ENCODE assay signal across 8 cellular contexts in the genomic region with DNA sequence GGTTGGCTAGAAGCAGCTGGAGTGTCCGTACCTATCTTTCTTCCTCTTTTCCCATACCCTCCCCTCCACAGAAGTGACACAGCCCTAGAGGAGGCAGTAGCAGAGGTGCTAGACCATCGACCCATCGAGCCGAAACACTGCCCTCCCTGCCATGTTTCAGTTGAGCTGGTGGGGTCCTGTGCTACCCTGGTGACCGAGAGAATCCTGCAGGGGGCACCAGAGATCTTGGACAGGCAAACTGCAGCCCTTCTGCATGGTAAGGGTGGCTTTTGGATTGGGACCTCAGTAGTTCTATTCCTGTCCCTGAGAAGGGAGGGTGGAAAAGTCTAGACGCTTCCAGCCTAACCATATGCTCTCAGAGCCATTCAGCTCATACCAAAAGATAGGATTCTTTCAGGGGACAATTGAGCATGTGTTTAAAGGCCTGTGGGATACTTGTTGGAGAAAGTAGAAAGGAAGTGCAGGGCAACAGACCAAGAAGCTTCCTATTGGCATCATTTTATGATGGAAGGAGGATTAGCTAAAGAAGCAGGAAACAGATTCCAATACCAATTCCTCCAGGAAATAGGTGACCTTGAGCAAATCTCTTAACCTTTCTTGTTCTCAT. TPM values are rescaled to one million over a fixed set of nuclear protein-coding genes. Genes with fewer than 3 reads are reported as not detected.
DNase-seq lines count a peak whose midpoint lies in the region; ATAC-seq and TF ChIP-seq lines count a peak whose summit lies in the region.

No MANE protein-coding gene starts in this region.

- H3K27me3 ChIP-seq in Caco-2 (replicated peaks; ENCODE audit: control insufficient read depth, insufficient read depth, low read length) (no peaks in the 10 kb centered on the region), fibroblast of lung (ENCODE audit: control insufficient read depth, insufficient read depth, low read length) (no peaks in the 10 kb centered on the region)

- peaks cover 3% of the 10 kb centered on the region; the same call in 1 of the 2 replicates for H3K36me3 ChIP-seq in Caco-2 (ENCODE audit: control insufficient read depth, insufficient read depth, low read length)
- peaks cover 3% of the 10 kb centered on the region for H3K36me3 ChIP-seq in fibroblast of lung (ENCODE audit: control insufficient read depth, insufficient read depth, low read length)

- TF ChIP-seq CTCF in Caco-2 (IDR thresholded peaks at IDR 0.05; ENCODE audit: insufficient read depth in 1 of 2, low read depth in 1 of 2, low read length in 1 of 2, severe bottlenecking in 1 of 2, unreplicated experiment in 1 of 2) (peak; percentile 52 to 81), fibroblast of lung (conservative IDR thresholded peaks at IDR 0.05 in 1 of 2, IDR thresholded peaks at IDR 0.05 in 1 of 2; ENCODE audit: low read depth in 1 of 2, low read length in 2 of 2) (peak; percentile 79 to 80), nephron (IDR thresholded peaks at IDR 0.05; ENCODE audit: unreplicated experiment in 3 of 3) (peak; percentile 46 to 64 (median 53))

- no peaks in the 10 kb centered on the region for H3K4me1 Mint-ChIP-seq in Caco-2 (ENCODE audit: low read depth, unreplicated experiment)
- H3K4me1 Mint-ChIP-seq in activated T-cell treated with anti-CD3 and anti-CD28 coated beads, Interleukin-2, amount 50 U/mL, for 24 hours (ENCODE audit: low read depth) = peaks cover 6% of the 10 kb centered on the region
- H3K4me1 Mint-ChIP-seq in nephron = peaks cover 14% of the 10 kb centered on the region

- BruUV-seq in Caco-2 (replicated peaks; lab: Mats Ljungman, UMichigan) = no TSS peak

- intact Hi-C loops in Caco-2 (cut with micrococcal nuclease; ENCODE audit: unreplicated experiment) = loop anchor here (2.0 to 5.0 kb wide), 3 partner anchors 34 to 133 kb away; a partner anchor contains a TSS

- H3K4me3 ChIP-seq in Caco-2 (ENCODE audit: low read depth, low read length) = no peak overlapping the region
- H3K4me3 ChIP-seq in fibroblast of lung (replicated peaks in 1 of 4; ENCODE audit: control extremely low read depth in 1 of 4, insufficient read depth in 1 of 4, low read depth in 3 of 4, low read length in 4 of 4) = no peak overlapping the region

- no peaks in the 10 kb centered on the region for H4K20me1 ChIP-seq in fibroblast of lung (ENCODE audit: control insufficient read depth, extremely low read depth, insufficient read depth, low read length)

- H3K4me1 ChIP-seq in Caco-2 (no peaks in the 10 kb centered on the region), fibroblast of lung (ENCODE audit: control insufficient read depth, extremely low read depth, insufficient read depth, low read length) (no peaks in the 10 kb centered on the region)

- CTCF ChIA-PET in Caco-2 (lab: Charles Lee) = interaction anchor here (0.6 to 1.6 kb wide), 5 partner anchors 23 to 107 kb away, joined by 3 to 11 read pairs (median 5); a partner anchor contains a TSS

- H3K27ac ChIP-seq in fibroblast of lung (ENCODE audit: insufficient read depth, low read length) = no peak overlapping the region

- H3K4me3 Mint-ChIP-seq in Caco-2 (ENCODE audit: unreplicated experiment) (no peak overlapping the region), nephron (no peak overlapping the region)
- H3K4me3 Mint-ChIP-seq in activated T-cell treated with anti-CD3 and anti-CD28 coated beads, Interleukin-2, amount 50 U/mL, for 24 hours = no peak overlapping the region

- DNase-seq in Caco-2 (peak; percentile 73 to 84), HT1080 (ENCODE audit: low read depth) (peak; percentile 61), OCI-M1 (lab: John Stamatoyannopoulos, UW) (peak; percentile 86), fibroblast of lung (ENCODE audit: low read depth in 2 of 2) (peak; percentile 51 to 69)
- DNase-seq in activated T-cell treated with anti-CD3 and anti-CD28 coated beads, Interleukin-2, amount 50 U/mL, for 24 hours = peak; percentile 83
- peak; percentile 68 for DNase-seq in stimulated activated naive CD4-positive, alpha-beta T cell treated with Interleukin-2 at 50 U/mL for 16 hours (lab: John Stamatoyannopoulos, UW)

- no peaks in the 10 kb centered on the region for H3K79me2 ChIP-seq in fibroblast of lung (ENCODE audit: control insufficient read depth, insufficient read depth, low read length)

- POLR2A ChIA-PET in Caco-2 (lab: Charles Lee) = no interaction called here

- H3K27ac Mint-ChIP-seq in Caco-2 (ENCODE audit: unreplicated experiment) (no peak overlapping the region), nephron (peak overlapping the region; percentile 67 to 84 (median 74))
- H3K27ac Mint-ChIP-seq in activated T-cell treated with anti-CD3 and anti-CD28 coated beads, Interleukin-2, amount 50 U/mL, for 24 hours = peak overlapping the region; percentile 67

- H3K36me3 Mint-ChIP-seq in Caco-2 (ENCODE audit: insufficient read depth, unreplicated experiment) = peaks cover 31% of the 10 kb centered on the region
- peaks cover 51% of the 10 kb centered on the region for H3K36me3 Mint-ChIP-seq in activated T-cell treated with anti-CD3 and anti-CD28 coated beads, Interleukin-2, amount 50 U/mL, for 24 hours (ENCODE audit: low read depth)
- peaks cover 44% of the 10 kb centered on the region for H3K36me3 Mint-ChIP-seq in nephron (ENCODE audit: low read depth)

- H3K9ac ChIP-seq in fibroblast of lung (ENCODE audit: insufficient read depth, low read length) = no peak overlapping the region

- H3K4me2 ChIP-seq in fibroblast of lung (ENCODE audit: extremely low read depth, insufficient read depth, low read length) = no peak overlapping the region

- H3K9me3 Mint-ChIP-seq in Caco-2 (ENCODE audit: unreplicated experiment) (no peaks in the 10 kb centered on the region), nephron (no peaks in the 10 kb centered on the region)
- H3K9me3 Mint-ChIP-seq in activated T-cell treated with anti-CD3 and anti-CD28 coated beads, Interleukin-2, amount 50 U/mL, for 24 hours = no peaks in the 10 kb centered on the region

- ATAC-seq in HG03439 (IDR thresholded peaks at IDR 0.05; ENCODE audit: unreplicated experiment) = no peak

- no peak overlapping the region for H2AFZ ChIP-seq in fibroblast of lung (ENCODE audit: low read length)

- H3K27me3 Mint-ChIP-seq in Caco-2 (ENCODE audit: insufficient read depth, unreplicated experiment) = no peaks in the 10 kb centered on the region
- no peaks in the 10 kb centered on the region for H3K27me3 Mint-ChIP-seq in activated T-cell treated with anti-CD3 and anti-CD28 coated beads, Interleukin-2, amount 50 U/mL, for 24 hours
- no peaks in the 10 kb centered on the region for H3K27me3 Mint-ChIP-seq in nephron (ENCODE audit: low read depth)

- H3K9me3 ChIP-seq in Caco-2 = no peaks in the 10 kb centered on the region
- H3K9me3 ChIP-seq in fibroblast of lung (ENCODE audit: control insufficient read depth, insufficient read depth, low read depth, low read length) = no peaks in the 10 kb centered on the region

RNA-seq across cellular contexts. Expression of a gene that starts 11.7 kb away (rescaled TPM):
- total RNA-seq in Caco-2 (2022) = 1.9 and 2.3 TPM in 2 replicates
- total RNA-seq in HT1080 (2014; rRNA removed; shearing (Covaris generic)) = 0.10 TPM in 1 of 2 replicates, not detected in the other
- 0.08 and 0.19 TPM in 2 replicates for polyA plus RNA-seq in HT1080 (2015; cell fraction: cytosol; rRNA removed)
- 0.42 and 0.68 TPM in 2 replicates for polyA plus RNA-seq in HT1080 (2015; cell fraction: nucleus; rRNA removed)
- total RNA-seq in fibroblast of lung = under 0.01 and 0.33 TPM in 2 replicates
- 0.07 and 0.10 TPM in 2 replicates for polyA plus RNA-seq in fibroblast of lung
- polyA plus RNA-seq in fibroblast of lung (2012) = 0.17 TPM in 1 of 2 replicates, not detected in the other
- not detected in 2 replicates for polyA minus RNA-seq in fibroblast of lung (ENCODE audit: low replicate concordance)

RNA-seq across cellular contexts. Expression of a gene that starts 16.4 kb away (rescaled TPM):
- total RNA-seq in Caco-2 (2022) = 24.2 and 24.3 TPM in 2 replicates
- total RNA-seq in HT1080 (2014; rRNA removed; shearing (Covaris generic)) = 6.1 and 11.9 TPM in 2 replicates
- polyA plus RNA-seq in HT1080 (2015; cell fraction: cytosol; rRNA removed) = 11.1 and 12.1 TPM in 2 replicates
- polyA plus RNA-seq in HT1080 (2015; cell fraction: nucleus; rRNA removed) = 11.5 and 13.6 TPM in 2 replicates
- 6.3 and 7.2 TPM in 2 replicates for total RNA-seq in fibroblast of lung
- polyA plus RNA-seq in fibroblast of lung = 11.8 and 16.6 TPM in 2 replicates
- polyA plus RNA-seq in fibroblast of lung (2012) = 5.9 and 8.2 TPM in 2 replicates
- 9.5 and 11.0 TPM in 2 replicates for polyA minus RNA-seq in fibroblast of lung (ENCODE audit: low replicate concordance)

RNA-seq across cellular contexts. Expression of a gene that starts 17.9 kb away (rescaled TPM):
- total RNA-seq in Caco-2 (2022) (15.6 and 16.9 TPM in 2 replicates), fibroblast of lung (9.2 and 17.3 TPM in 2 replicates)
- 12.5 and 15.4 TPM in 2 replicates for total RNA-seq in HT1080 (2014; rRNA removed; shearing (Covaris generic))
- 7.6 and 8.1 TPM in 2 replicates for polyA plus RNA-seq in HT1080 (2015; cell fraction: cytosol; rRNA removed)
- 13.6 and 16.4 TPM in 2 replicates for polyA plus RNA-seq in HT1080 (2015; cell fraction: nucleus; rRNA removed)
- 10.1 and 11.7 TPM in 2 replicates for polyA plus RNA-seq in fibroblast of lung
- polyA plus RNA-seq in fibroblast of lung (2012) = 10.4 and 14.0 TPM in 2 replicates
- 38.7 and 54.7 TPM in 2 replicates for polyA minus RNA-seq in fibroblast of lung (ENCODE audit: low replicate concordance)

RNA-seq across cellular contexts. Expression of a gene that starts 22.9 kb away (rescaled TPM):
- total RNA-seq in Caco-2 (2022) (4.8 and 6.7 TPM in 2 replicates), fibroblast of lung (2.8 and 3.5 TPM in 2 replicates)
- total RNA-seq in HT1080 (2014; rRNA removed; shearing (Covaris generic)) = 2.9 and 5.4 TPM in 2 replicates
- polyA plus RNA-seq in HT1080 (2015; cell fraction: cytosol; rRNA removed) = 4.6 and 4.8 TPM in 2 replicates
- polyA plus RNA-seq in HT1080 (2015; cell fraction: nucleus; rRNA removed) = 1.9 and 2.9 TPM in 2 replicates
- polyA plus RNA-seq in fibroblast of lung = 1.4 and 1.5 TPM in 2 replicates
- 2.5 and 3.5 TPM in 2 replicates for polyA plus RNA-seq in fibroblast of lung (2012)
- polyA minus RNA-seq in fibroblast of lung (ENCODE audit: low replicate concordance) = 1.5 and 13.8 TPM in 2 replicates

RNA-seq across cellular contexts. Expression of a gene that starts 34.8 kb away (rescaled TPM):
- total RNA-seq in Caco-2 (2022) (58.7 and 59.4 TPM in 2 replicates), fibroblast of lung (29.8 and 36.5 TPM in 2 replicates)
- total RNA-seq in HT1080 (2014; rRNA removed; shearing (Covaris generic)) = 66.5 and 67.1 TPM in 2 replicates
- polyA plus RNA-seq in HT1080 (2015; cell fraction: cytosol; rRNA removed) = 50.9 and 51.7 TPM in 2 replicates
- 135 and 139 TPM in 2 replicates for polyA plus RNA-seq in HT1080 (2015; cell fraction: nucleus; rRNA removed)
- polyA plus RNA-seq in fibroblast of lung = 49.9 and 55.0 TPM in 2 replicates
- 37.3 and 41.6 TPM in 2 replicates for polyA plus RNA-seq in fibroblast of lung (2012)
- polyA minus RNA-seq in fibroblast of lung (ENCODE audit: low replicate concordance) = 31.8 and 41.3 TPM in 2 replicates
